ENCODE assay signal across 29 cellular contexts in genomic region chr17:41824086-41824485, GRCh38. TPM values are rescaled to one million over a fixed set of nuclear protein-coding genes. Genes with fewer than 3 reads are reported as not detected.
DNase-seq lines count a peak whose midpoint lies in the region; ATAC-seq and TF ChIP-seq lines count a peak whose summit lies in the region.
"Had no signal": no experiment of that assay in that cellular context is flagged by ENCODE, and none has a peak within 500 bp of the region (broad histone marks: within the 10 kb centered on the region; RNA-seq: fewer than 3 reads in every experiment).

No MANE protein-coding gene starts in this region.

- no peaks in the 10 kb centered on the region for H3K4me1 Mint-ChIP-seq in activated naive CD8-positive, alpha-beta T cell treated with anti-CD3 and anti-CD28 coated beads for 36 hours
- H3K4me1 Mint-ChIP-seq in activated naive CD8-positive, alpha-beta T cell treated with anti-CD3 and anti-CD28 coated beads, Interleukin-2, amount 50 U/mL, for 24 hours = no peaks in the 10 kb centered on the region
- H3K4me1 Mint-ChIP-seq in stimulated activated naive B cell treated with anti-CD40 and anti-IgM and Interleukin-4, amounts not matched to agents 10 μg/mL and 1 μg/mL and 100 μg/mL, for 72 hours = peaks cover 4 to 6% of the 10 kb centered on the region in 2 donors
- H3K4me1 Mint-ChIP-seq: naive thymus-derived CD8-positive, alpha-beta T cell had no signal

- H3K27ac Mint-ChIP-seq in activated naive CD8-positive, alpha-beta T cell treated with anti-CD3 and anti-CD28 coated beads for 36 hours = peak overlapping the region; percentile 25
- H3K27ac Mint-ChIP-seq in activated naive CD8-positive, alpha-beta T cell treated with anti-CD3 and anti-CD28 coated beads, Interleukin-2, amount 50 U/mL, for 24 hours = no peak overlapping the region
- peak overlapping the region; percentile 31 for H3K27ac Mint-ChIP-seq in stimulated activated naive B cell treated with anti-CD40 and anti-IgM and Interleukin-4, amounts not matched to agents 10 μg/mL and 1 μg/mL and 100 μg/mL, for 72 hours
- H3K27ac Mint-ChIP-seq: activated CD8-positive, alpha-beta T cell treated with anti-CD3 and anti-CD28 coated beads for 36 hours had no signal

- ATAC-seq in activated naive CD8-positive, alpha-beta T cell treated with anti-CD3 and anti-CD28 coated beads, Interleukin-2, amount 50 U/mL, for 24 hours = no peak
- no peak for ATAC-seq in stimulated activated naive B cell treated with anti-CD40 and anti-IgM and Interleukin-4, amounts not matched to agents 10 μg/mL and 1 μg/mL and 100 μg/mL, for 72 hours (replicated peaks)
- ATAC-seq in GM21825 (IDR thresholded peaks at IDR 0.05; ENCODE audit: unreplicated experiment) (no peak), GM21367 (IDR thresholded peaks at IDR 0.05; ENCODE audit: unreplicated experiment) (no peak)
- ATAC-seq: activated CD8-positive, alpha-beta T cell treated with anti-CD3 and anti-CD28 coated beads for 36 hours; gastroesophageal sphincter; left ventricle myocardium superior; naive thymus-derived CD8-positive, alpha-beta T cell; upper lobe of right lung had no signal

- no peaks in the 10 kb centered on the region for H3K9me3 Mint-ChIP-seq in activated naive CD8-positive, alpha-beta T cell treated with anti-CD3 and anti-CD28 coated beads for 36 hours
- no peaks in the 10 kb centered on the region for H3K9me3 Mint-ChIP-seq in activated naive CD8-positive, alpha-beta T cell treated with anti-CD3 and anti-CD28 coated beads, Interleukin-2, amount 50 U/mL, for 24 hours
- no peaks in the 10 kb centered on the region for H3K9me3 Mint-ChIP-seq in stimulated activated naive B cell treated with anti-CD40 and anti-IgM and Interleukin-4, amounts not matched to agents 10 μg/mL and 1 μg/mL and 100 μg/mL, for 72 hours
- H3K9me3 Mint-ChIP-seq: activated CD8-positive, alpha-beta T cell treated with anti-CD3 and anti-CD28 coated beads for 36 hours; naive thymus-derived CD8-positive, alpha-beta T cell had no signal

- H3K27me3 Mint-ChIP-seq in activated naive CD8-positive, alpha-beta T cell treated with anti-CD3 and anti-CD28 coated beads for 36 hours = no peaks in the 10 kb centered on the region
- H3K27me3 Mint-ChIP-seq in activated naive CD8-positive, alpha-beta T cell treated with anti-CD3 and anti-CD28 coated beads, Interleukin-2, amount 50 U/mL, for 24 hours = no peaks in the 10 kb centered on the region
- H3K27me3 Mint-ChIP-seq in stimulated activated naive B cell treated with anti-CD40 and anti-IgM and Interleukin-4, amounts not matched to agents 10 μg/mL and 1 μg/mL and 100 μg/mL, for 72 hours = peaks cover 0 to 15% of the 10 kb centered on the region in 2 donors
- H3K27me3 Mint-ChIP-seq: activated CD8-positive, alpha-beta T cell treated with anti-CD3 and anti-CD28 coated beads for 36 hours; naive thymus-derived CD8-positive, alpha-beta T cell had no signal

- no peaks in the 10 kb centered on the region for H3K36me3 Mint-ChIP-seq in activated naive CD8-positive, alpha-beta T cell treated with anti-CD3 and anti-CD28 coated beads for 36 hours
- H3K36me3 Mint-ChIP-seq in activated naive CD8-positive, alpha-beta T cell treated with anti-CD3 and anti-CD28 coated beads, Interleukin-2, amount 50 U/mL, for 24 hours (ENCODE audit: low read depth) = peaks cover 4% of the 10 kb centered on the region
- H3K36me3 Mint-ChIP-seq in stimulated activated naive B cell treated with anti-CD40 and anti-IgM and Interleukin-4, amounts not matched to agents 10 μg/mL and 1 μg/mL and 100 μg/mL, for 72 hours = peaks cover 14 to 19% of the 10 kb centered on the region in 2 donors

- no peak overlapping the region for H3K4me3 ChIP-seq in fibroblast of mammary gland (ENCODE audit: control insufficient read depth, low read depth, low read length)
- H3K4me3 ChIP-seq: adrenal gland, gastroesophageal sphincter, ovary, Peyer's patch, SJCRH30, upper lobe of right lung had no signal

- no peak for TF ChIP-seq CTCF in fibroblast of mammary gland (conservative IDR thresholded peaks at IDR 0.05; ENCODE audit: control insufficient read depth, insufficient read depth, low read depth, low read length)

- DNase-seq in activated naive CD8-positive, alpha-beta T cell treated with anti-CD3 and anti-CD28 coated beads for 36 hours = no peak
- DNase-seq in activated naive CD8-positive, alpha-beta T cell treated with anti-CD3 and anti-CD28 coated beads, Interleukin-2, amount 50 U/mL, for 24 hours = no peak
- peak; percentile 44 for DNase-seq in fibroblast of mammary gland (ENCODE audit: low read depth)
- no peak for DNase-seq in stimulated activated naive B cell treated with anti-CD40 and anti-IgM and Interleukin-4, amounts not matched to agents 10 μg/mL and 1 μg/mL and 100 μg/mL, for 72 hours
- DNase-seq: 8988T; activated CD4-positive, CD25-positive, alpha-beta regulatory T cell treated with anti-CD3 and anti-CD28 coated beads, Interleukin-2, amount 50 U/mL, for 72 hours; activated CD8-positive, alpha-beta T cell treated with anti-CD3 and anti-CD28 coated beads for 36 hours; activated gamma-delta T cell; activated T-cell treated with anti-CD3 and anti-CD28 coated beads for 4 hours; adrenal gland; BE2C; brain microvascular endothelial cell; effector CD4-positive, alpha-beta T cell; H7; Karpas-422; left ventricle myocardium superior; midbrain; naive thymus-derived CD8-positive, alpha-beta T cell; NCI-H1436 treated with DMSO at 0.1 percent for 48 hours; NCI-H524 treated with DMSO at 0.1 percent for 48 hours; ovary; retina; SJCRH30; substantia nigra; upper lobe of right lung had no signal

- H3K4me3 Mint-ChIP-seq in activated naive CD8-positive, alpha-beta T cell treated with anti-CD3 and anti-CD28 coated beads for 36 hours = no peak overlapping the region
- no peak overlapping the region for H3K4me3 Mint-ChIP-seq in activated naive CD8-positive, alpha-beta T cell treated with anti-CD3 and anti-CD28 coated beads, Interleukin-2, amount 50 U/mL, for 24 hours
- no peak overlapping the region for H3K4me3 Mint-ChIP-seq in stimulated activated naive B cell treated with anti-CD40 and anti-IgM and Interleukin-4, amounts not matched to agents 10 μg/mL and 1 μg/mL and 100 μg/mL, for 72 hours
- H3K4me3 Mint-ChIP-seq: activated CD8-positive, alpha-beta T cell treated with anti-CD3 and anti-CD28 coated beads for 36 hours; naive thymus-derived CD8-positive, alpha-beta T cell had no signal

RNA-seq across cellular contexts. Expression of gene FKBP10, which starts 11.3 kb away (rescaled TPM):
- total RNA-seq in activated naive CD8-positive, alpha-beta T cell treated with anti-CD3 and anti-CD28 coated beads for 36 hours = under 1 TPM; 0.48 to 0.89 TPM
- total RNA-seq: naive thymus-derived CD8-positive, alpha-beta T cell had no signal

RNA-seq across cellular contexts. Expression of gene NT5C3B, which starts 11.9 kb away (rescaled TPM):
- total RNA-seq in activated naive CD8-positive, alpha-beta T cell treated with anti-CD3 and anti-CD28 coated beads for 36 hours = 10 to 100 TPM; 52.8 to 56.7 TPM

RNA-seq across cellular contexts. Expression of gene P3H4, which starts 12.3 kb away (rescaled TPM):
- total RNA-seq in activated naive CD8-positive, alpha-beta T cell treated with anti-CD3 and anti-CD28 coated beads for 36 hours = 1 to 10 TPM; 1.5 to 1.8 TPM

RNA-seq across cellular contexts. Expression of gene KLHL10, which starts 13.5 kb away (rescaled TPM):
- total RNA-seq in activated naive CD8-positive, alpha-beta T cell treated with anti-CD3 and anti-CD28 coated beads for 36 hours = under 1 TPM; 0.19 to 0.30 TPM
- total RNA-seq: naive thymus-derived CD8-positive, alpha-beta T cell; Peyer's patch; SJCRH30 had no signal

RNA-seq across cellular contexts. Expression of gene JUP, which starts 37.6 kb away (rescaled TPM):
- 1 to 10 TPM; 2.7 to 3.7 TPM for total RNA-seq in activated naive CD8-positive, alpha-beta T cell treated with anti-CD3 and anti-CD28 coated beads for 36 hours
